Comparison of ENCODE assay signal across 9 cellular contexts in genomic region chr3:66036586-66037061, GRCh38. TPM values are rescaled to one million over a fixed set of nuclear protein-coding genes. Genes with fewer than 3 reads are reported as not detected.
DNase-seq lines count a peak whose midpoint lies in the region; ATAC-seq and TF ChIP-seq lines count a peak whose summit lies in the region.
"Had no signal": no experiment of that assay in that cellular context is flagged by ENCODE, and none has a peak within 500 bp of the region (broad histone marks: within the 10 kb centered on the region; RNA-seq: fewer than 3 reads in every experiment).

No MANE protein-coding gene starts in this region.

- H3K27me3 ChIP-seq in heart right ventricle (peaks cover 0 to 51% (median 0%) of the 10 kb centered on the region in 7 donors), muscle layer of duodenum (ENCODE audit: low read depth, low read length) (no peaks in the 10 kb centered on the region), aorta (ENCODE audit: control insufficient read depth in 1 of 2, insufficient read depth in 2 of 2, low read length in 1 of 2) (no peaks in the 10 kb centered on the region)

- TF ChIP-seq CTCF in heart right ventricle (IDR thresholded peaks at IDR 0.05): no peak
- TF ChIP-seq CTCF in epithelial cell of esophagus (IDR thresholded peaks at IDR 0.05; ENCODE audit: insufficient read depth, low read depth, low read length, missing control alignments): no peak

- H3K27ac ChIP-seq in heart right ventricle (peak overlapping the region; percentile 74 to 98 (median 94)), muscle layer of duodenum (ENCODE audit: low read length) (peak overlapping the region; percentile 72), aorta (ENCODE audit: low read depth in 1 of 2, low read length in 2 of 2) (peak overlapping the region in 1 of 2 donors; percentile 32)

- intact Hi-C loops in heart right ventricle (cut with DNase I) (loop anchor here in 9 of 10 donors (5.0 to 10.0 kb wide), 14 partner anchors 39 to 252 kb away; no protein-coding TSS in a partner anchor), cardiac septum (cut with DNase I) (loop anchor here (5.0 kb wide), 4 partner anchors 81 to 144 kb away; no protein-coding TSS in a partner anchor), aorta (cut with DNase I) (loop anchor here (5.0 to 10.0 kb wide), 5 partner anchors 81 to 254 kb away; no protein-coding TSS in a partner anchor)

- 23 to 25% methylated on average over 8 of the region's 8 CpGs for WGBS in heart right ventricle, 2 donors
- 8 to 31% methylated on average over 8 of the region's 8 CpGs for WGBS in aorta, 2 donors

- no peaks in the 10 kb centered on the region for H3K9me3 ChIP-seq in heart right ventricle
- H3K9me3 ChIP-seq in muscle layer of duodenum (ENCODE audit: control insufficient read depth in 1 of 2, low read length in 2 of 2): no peaks in the 10 kb centered on the region
- H3K9me3 ChIP-seq in aorta (ENCODE audit: control insufficient read depth, low read length): no peaks in the 10 kb centered on the region

- DNase-seq in heart right ventricle (peak in 1 of 2 donors; percentile 25), cardiac septum (ENCODE audit: low spot score) (no peak), epithelial cell of esophagus (ENCODE audit: low read depth) (no peak), aorta (no peak), Kasumi-1 (lab: John Stamatoyannopoulos, UW) (no peak)
- DNase-seq: MV-4-11 had no signal

- peaks cover 2 to 45% (median 23%) of the 10 kb centered on the region in 9 donors for H3K4me1 ChIP-seq in heart right ventricle
- H3K4me1 ChIP-seq in muscle layer of duodenum (ENCODE audit: control insufficient read depth in 1 of 2, insufficient read depth in 2 of 2, low read length in 2 of 2): peaks cover 0 to 13% of the 10 kb centered on the region in 2 donors
- H3K4me1 ChIP-seq in aorta (ENCODE audit: control insufficient read depth in 1 of 2, insufficient read depth in 2 of 2, low read length in 2 of 2): no peaks in the 10 kb centered on the region

- H3K4me3 ChIP-seq in heart right ventricle: peak overlapping the region; percentile 58 to 96 (median 80)
- peak overlapping the region; percentile 85 for H3K4me3 ChIP-seq in epithelial cell of esophagus (ENCODE audit: low read length)
- peak overlapping the region; percentile 73 to 77 for H3K4me3 ChIP-seq in muscle layer of duodenum (ENCODE audit: low read depth in 1 of 2, low read length in 2 of 2)
- peak overlapping the region; percentile 19 to 81 for H3K4me3 ChIP-seq in aorta (ENCODE audit: low read length in 2 of 2)

- H3K36me3 ChIP-seq in heart right ventricle (peaks cover 0 to 5% (median 0%) of the 10 kb centered on the region in 9 donors), muscle layer of duodenum (ENCODE audit: control insufficient read depth in 1 of 2, insufficient read depth in 2 of 2, low read length in 2 of 2) (no peaks in the 10 kb centered on the region), aorta (ENCODE audit: control insufficient read depth in 1 of 2, insufficient read depth in 2 of 2, low read length in 1 of 2) (no peaks in the 10 kb centered on the region)

- peak in 4 of 8 donors; percentile 11 to 32 (median 14) for ATAC-seq in heart right ventricle
- no peak for ATAC-seq in aorta (ENCODE audit: low FRiP score)
- ATAC-seq in GM21515 (IDR thresholded peaks at IDR 0.05; ENCODE audit: unreplicated experiment): no peak
- no peak for ATAC-seq in GM19452 (IDR thresholded peaks at IDR 0.05; ENCODE audit: unreplicated experiment)

RNA-seq across cellular contexts. Expression of gene MAGI1, which starts 2.1 kb away (rescaled TPM):
- 10 to 100 TPM; 19.4 to 58.2 (median 43.6) TPM for total RNA-seq in heart right ventricle
- 10 to 100 TPM in 1 of 2 donors, 1 to 10 TPM in 1; 5.7 to 21.9 TPM for polyA plus RNA-seq in heart right ventricle
- 69.4 TPM for total RNA-seq in cardiac septum
- total RNA-seq in aorta: 10 to 100 TPM; 46.1 to 69.2 TPM
- polyA plus RNA-seq in aorta: 10 to 100 TPM in 1 of 2 donors, 1 to 10 TPM in 1; 5.0 to 10.9 TPM
